17 cellular contexts compared by ENCODE assay signal in genomic region chr3:176759815-176760506, GRCh38.
"Had no signal": no experiment of that assay in that cellular context is flagged by ENCODE, and none has a peak within 500 bp of the region (broad histone marks: within the 10 kb centered on the region; RNA-seq: fewer than 3 reads in every experiment).

No MANE protein-coding gene starts in this region.

- ATAC-seq: activated CD4-positive, alpha-beta T cell treated with anti-CD3 and anti-CD28 coated beads for 36 hours; activated naive CD4-positive, alpha-beta T cell treated with anti-CD3 and anti-CD28 coated beads, Interleukin-2, amount 50 U/mL, for 72 hours; WTC11 had no signal

- H3K27me3 Mint-ChIP-seq: activated CD4-positive, alpha-beta T cell treated with anti-CD3 and anti-CD28 coated beads for 36 hours had no signal

- H3K9me3 ChIP-seq: adrenal gland, colonic mucosa, prostate gland, thyroid gland had no signal

- H3K27ac Mint-ChIP-seq: activated CD4-positive, alpha-beta T cell treated with anti-CD3 and anti-CD28 coated beads for 36 hours; activated naive CD4-positive, alpha-beta T cell treated with anti-CD3 and anti-CD28 coated beads, Interleukin-2, amount 50 U/mL, for 72 hours; WTC11 had no signal

- H3K36me3 Mint-ChIP-seq: activated naive CD4-positive, alpha-beta T cell treated with anti-CD3 and anti-CD28 coated beads, Interleukin-2, amount 50 U/mL, for 72 hours had no signal

- DNase-seq: activated CD4-positive, alpha-beta T cell treated with anti-CD3 and anti-CD28 coated beads for 36 hours; activated CD4-positive, alpha-beta T cell treated with anti-CD3 and anti-CD28 coated beads, Interleukin-2, amount 50 U/mL, for 48 hours; activated gamma-delta T cell; adrenal gland; caudate nucleus; colonic mucosa; head of caudate nucleus; left ventricle myocardium inferior; mammary epithelial cell; stimulated activated CD4-positive, alpha-beta T cell treated with anti-CD3 and anti-CD28 coated beads, Interleukin-2, amount 100 ng/mL, for 24 hours; stimulated activated naive CD4-positive, alpha-beta T cell treated with Interleukin-2 at 50 U/mL for 16 hours; thyroid gland had no signal

- H3K4me3 Mint-ChIP-seq: activated CD4-positive, alpha-beta T cell treated with anti-CD3 and anti-CD28 coated beads for 36 hours; neural crest cell; WTC11 had no signal

- H3K4me1 Mint-ChIP-seq: activated CD4-positive, alpha-beta T cell treated with anti-CD3 and anti-CD28 coated beads for 36 hours; neural crest cell; WTC11 had no signal

- H3K9me3 Mint-ChIP-seq: activated naive CD4-positive, alpha-beta T cell treated with anti-CD3 and anti-CD28 coated beads, Interleukin-2, amount 50 U/mL, for 72 hours; neural crest cell had no signal

- H3K4me3 ChIP-seq: adrenal gland, colonic mucosa, left ventricle myocardium inferior, prostate gland, right atrium auricular region, thyroid gland had no signal

- H3K27me3 ChIP-seq: adrenal gland, colonic mucosa, right atrium auricular region, thyroid gland had no signal

- H3K27ac ChIP-seq: adrenal gland, colonic mucosa, left ventricle myocardium inferior, prostate gland, right atrium auricular region, thyroid gland had no signal

- H3K36me3 ChIP-seq: adrenal gland, colonic mucosa, left ventricle myocardium inferior, prostate gland, right atrium auricular region, thyroid gland had no signal

- H3K4me1 ChIP-seq: adrenal gland, colonic mucosa, left ventricle myocardium inferior, prostate gland, right atrium auricular region, thyroid gland had no signal
